ENCODE assay signal across 11 cellular contexts in genomic region chr7:26705567-26705966, GRCh38.
DNase-seq lines count a peak whose midpoint lies in the region; ATAC-seq and TF ChIP-seq lines count a peak whose summit lies in the region.
"Had no signal": no experiment of that assay in that cellular context is flagged by ENCODE, and none has a peak within 500 bp of the region (broad histone marks: within the 10 kb centered on the region; RNA-seq: fewer than 3 reads in every experiment).

No MANE protein-coding gene starts in this region.

- no peaks in the 10 kb centered on the region for H3K27me3 ChIP-seq in breast epithelium
- no peaks in the 10 kb centered on the region for H3K27me3 ChIP-seq in Panc1 (ENCODE audit: control insufficient read depth, insufficient read depth, low read length)

- no peaks in the 10 kb centered on the region for H3K27me3 Mint-ChIP-seq in MCF 10A (ENCODE audit: insufficient read depth, unreplicated experiment)

- no peaks in the 10 kb centered on the region for H3K9me3 Mint-ChIP-seq in MCF 10A (ENCODE audit: unreplicated experiment)

- H3K27ac ChIP-seq in breast epithelium (no peak overlapping the region), Panc1 (ENCODE audit: low read length) (no peak overlapping the region)
- H3K27ac ChIP-seq: heart right ventricle had no signal

- POLR2A ChIA-PET in MCF 10A (lab: Yijun Ruan, JAX) = interaction anchor here (0.6 to 3.1 kb wide), 8 partner anchors 8 to 1653 kb away, joined by 3 to 13 read pairs (median 4); no protein-coding TSS in a partner anchor
- POLR2A ChIA-PET in Panc1 (lab: Charles Lee) = no interaction called here

- TF ChIP-seq POLR2A in breast epithelium (IDR thresholded peaks at IDR 0.05) = no peak

- CTCF ChIA-PET in MCF 10A (lab: Yijun Ruan, JAX) (interaction anchor here (0.7 to 1.4 kb wide), 3 partner anchors 16 to 29 kb away, joined by 3 to 4 read pairs (median 3); no protein-coding TSS in a partner anchor), Panc1 (lab: Charles Lee) (no interaction called here)

- peak overlapping the region; percentile 71 for H3K27ac Mint-ChIP-seq in MCF 10A (ENCODE audit: low read depth, unreplicated experiment)

- no peak overlapping the region for H3K4me3 Mint-ChIP-seq in MCF 10A (ENCODE audit: unreplicated experiment)

- no peak overlapping the region for H3K4me3 ChIP-seq in breast epithelium
- no peak overlapping the region for H3K4me3 ChIP-seq in Panc1 (ENCODE audit: low read depth in 2 of 2, low read length in 2 of 2)
- H3K4me3 ChIP-seq: heart right ventricle had no signal

- H3K4me1 ChIP-seq in breast epithelium (peaks cover 0 to 3% of the 10 kb centered on the region in 2 donors), Panc1 (ENCODE audit: control insufficient read depth, insufficient read depth, low read length) (no peaks in the 10 kb centered on the region; the same call in 1 of the 2 replicates)

- no peak for TF ChIP-seq CTCF in MCF 10A (IDR thresholded peaks at IDR 0.05; ENCODE audit: unreplicated experiment)
- TF ChIP-seq CTCF in breast epithelium (IDR thresholded peaks at IDR 0.05) = no peak
- no peak for TF ChIP-seq CTCF in Panc1 (IDR thresholded peaks at IDR 0.05)

- H3K4me1 Mint-ChIP-seq in MCF 10A (ENCODE audit: insufficient read depth, unreplicated experiment) = peaks cover 16% of the 10 kb centered on the region

- no peaks in the 10 kb centered on the region for H3K36me3 Mint-ChIP-seq in MCF 10A (ENCODE audit: insufficient read depth, unreplicated experiment)

- H3K9me3 ChIP-seq in breast epithelium (no peaks in the 10 kb centered on the region), Panc1 (ENCODE audit: control insufficient read depth, insufficient read depth, low read depth, low read length) (no peaks in the 10 kb centered on the region)
- H3K9me3 ChIP-seq: heart right ventricle had no signal

- no TSS peak for BruUV-seq in MCF 10A (replicated peaks; lab: Mats Ljungman, UMichigan)
- no TSS peak for BruUV-seq in Panc1 (replicated peaks; lab: Mats Ljungman, UMichigan)

- intact Hi-C loops in MCF 10A (cut with micrococcal nuclease) (no loop called here), breast epithelium (cut with DNase I; ENCODE audit: low total_unique reads) (no loop called here), Panc1 (cut with micrococcal nuclease; ENCODE audit: unreplicated experiment) (no loop called here)

- in situ Hi-C loops in Panc1 (cut with HindIII; ENCODE audit: low pct_unique_long_range_greater_than_20kb, low sequenced_read_pairs) = no loop called here

- DNase-seq in MCF 10A (ENCODE audit: unreplicated experiment) (peak; percentile 92), breast epithelium (ENCODE audit: low spot score in 2 of 2) (no peak), Panc1 (ENCODE audit: low read depth, low spot score) (peak; percentile 73), fibroblast of the conjunctiva (ENCODE audit: low read depth) (peak; percentile 89), medulla oblongata (ENCODE audit: extremely low spot score) (no peak)
- DNase-seq in stimulated activated CD4-positive, alpha-beta T cell treated with anti-CD3 and anti-CD28 coated beads, Interleukin-12 subunit alpha, Interleukin-12 subunit beta, amount 100 ng/mL, for 4 hours = no peak
- DNase-seq: activated effector memory CD4-positive, alpha-beta T cell treated with anti-CD3 and anti-CD28 coated beads, Interleukin-2, amount 50 U/mL, for 16 hours; C1 segment of cervical spinal cord had no signal

- 0 out of 2 replicates have a peak, but pooled peaks have one; percentile 58 for ATAC-seq in Panc1
- ATAC-seq in GM21526 (IDR thresholded peaks at IDR 0.05; ENCODE audit: low FRiP score, unreplicated experiment) = no peak
- no peak for ATAC-seq in GM21360 (IDR thresholded peaks at IDR 0.05; ENCODE audit: unreplicated experiment)

- H3K36me3 ChIP-seq in breast epithelium (no peaks in the 10 kb centered on the region), Panc1 (ENCODE audit: control insufficient read depth, insufficient read depth, low read length) (no peaks in the 10 kb centered on the region)
- H3K36me3 ChIP-seq: heart right ventricle had no signal

Comparison
In these comparisons a context has a peak if more than half of its experiments do, and no peak if none do; other contexts are left out.
1. DNase-seq: peak in MCF 10A (single experiment), Panc1 (single experiment) and fibroblast of the conjunctiva (single experiment); none in breast epithelium (0 of 2), medulla oblongata (single experiment) and stimulated activated CD4-positive, alpha-beta T cell treated with anti-CD3 and anti-CD28 coated beads, Interleukin-12 subunit alpha, Interleukin-12 subunit beta, amount 100 ng/mL, for 4 hours (single experiment).